In genomic region chr2:39094717-39095363, GRCh38 we compare ENCODE assay signal across 8 cellular contexts. TPM values are rescaled to one million over a fixed set of nuclear protein-coding genes. Genes with fewer than 3 reads are reported as not detected.
DNase-seq lines count a peak whose midpoint lies in the region; ATAC-seq and TF ChIP-seq lines count a peak whose summit lies in the region.

No MANE protein-coding gene starts in this region.

- H3K27me3 Mint-ChIP-seq in activated T-helper 1 cell treated with anti-CD3 and anti-CD28 coated beads, Interleukin-12 subunit alpha, Interleukin-12 subunit beta, Interleukin-2, Interleukin-4 antibody, amounts not matched to agents 30 ng/mL and 10 ng/mL and 1 ng/mL, durations not matched to agents 14 hours and 24 hours and 36 hours (ENCODE audit: insufficient read depth): no peaks in the 10 kb centered on the region

- intact Hi-C loops in activated T-helper 1 cell treated with anti-CD3 and anti-CD28 coated beads, Interleukin-12 subunit alpha, Interleukin-12 subunit beta, Interleukin-2, Interleukin-4 antibody, amounts not matched to agents 30 ng/mL and 10 ng/mL and 1 ng/mL, durations not matched to agents 14 hours and 24 hours and 36 hours (cut with micrococcal nuclease): loop anchor here (1.0 to 5.0 kb wide), 3 partner anchors 8 to 32 kb away; no protein-coding TSS in a partner anchor
- intact Hi-C loops in posterior cingulate gyrus (cut with DNase I): no loop called here

- TF ChIP-seq CTCF in AG10803 (conservative IDR thresholded peaks at IDR 0.05; ENCODE audit: low read length): no peak

- H3K4me3 ChIP-seq in AG10803 (ENCODE audit: low read length): no peak overlapping the region

- no peak overlapping the region for H3K4me3 Mint-ChIP-seq in activated T-helper 1 cell treated with anti-CD3 and anti-CD28 coated beads, Interleukin-12 subunit alpha, Interleukin-12 subunit beta, Interleukin-2, Interleukin-4 antibody, amounts not matched to agents 30 ng/mL and 10 ng/mL and 1 ng/mL, durations not matched to agents 14 hours and 24 hours and 36 hours

- peak overlapping the region; percentile 88 for H3K27ac Mint-ChIP-seq in activated T-helper 1 cell treated with anti-CD3 and anti-CD28 coated beads, Interleukin-12 subunit alpha, Interleukin-12 subunit beta, Interleukin-2, Interleukin-4 antibody, amounts not matched to agents 30 ng/mL and 10 ng/mL and 1 ng/mL, durations not matched to agents 14 hours and 24 hours and 36 hours

- peaks cover 32% of the 10 kb centered on the region for H3K36me3 Mint-ChIP-seq in activated T-helper 1 cell treated with anti-CD3 and anti-CD28 coated beads, Interleukin-12 subunit alpha, Interleukin-12 subunit beta, Interleukin-2, Interleukin-4 antibody, amounts not matched to agents 30 ng/mL and 10 ng/mL and 1 ng/mL, durations not matched to agents 14 hours and 24 hours and 36 hours (ENCODE audit: low read depth)

- peaks cover 64% of the 10 kb centered on the region for H3K4me1 Mint-ChIP-seq in activated T-helper 1 cell treated with anti-CD3 and anti-CD28 coated beads, Interleukin-12 subunit alpha, Interleukin-12 subunit beta, Interleukin-2, Interleukin-4 antibody, amounts not matched to agents 30 ng/mL and 10 ng/mL and 1 ng/mL, durations not matched to agents 14 hours and 24 hours and 36 hours (ENCODE audit: low read depth)

- ATAC-seq in GM19328 (IDR thresholded peaks at IDR 0.05; ENCODE audit: unreplicated experiment) (peak; percentile 83), HG03103 (IDR thresholded peaks at IDR 0.05; ENCODE audit: low read depth, unreplicated experiment) (peak; percentile 82)

- DNase-seq in AG10803 (ENCODE audit: low read depth): peak; percentile 77
- DNase-seq in activated T-helper 1 cell treated with anti-CD3 and anti-CD28 coated beads, Interleukin-12 subunit alpha, Interleukin-12 subunit beta, Interleukin-2, Interleukin-4 antibody, amounts not matched to agents 30 ng/mL and 10 ng/mL and 1 ng/mL, durations not matched to agents 14 hours and 24 hours and 36 hours (ENCODE audit: low spot score): no peak
- DNase-seq in stimulated activated naive CD4-positive, alpha-beta T cell treated with Interleukin-2 at 50 U/mL for 16 hours (lab: John Stamatoyannopoulos, UW): no peak
- DNase-seq in posterior cingulate gyrus: no peak
- DNase-seq in glomerular visceral epithelial cell (ENCODE audit: extremely low spot score): no peak
- no peak for DNase-seq in GOT3 (lab: John Stamatoyannopoulos, UW)

- no peaks in the 10 kb centered on the region for H3K9me3 Mint-ChIP-seq in activated T-helper 1 cell treated with anti-CD3 and anti-CD28 coated beads, Interleukin-12 subunit alpha, Interleukin-12 subunit beta, Interleukin-2, Interleukin-4 antibody, amounts not matched to agents 30 ng/mL and 10 ng/mL and 1 ng/mL, durations not matched to agents 14 hours and 24 hours and 36 hours

RNA-seq across cellular contexts. Expression of gene SOS1, which starts 26.0 kb away (rescaled TPM):
- 55.1 and 61.0 TPM in 2 replicates for total RNA-seq in activated T-helper 1 cell treated with anti-CD3 and anti-CD28 coated beads, Interleukin-12 subunit alpha, Interleukin-12 subunit beta, Interleukin-2, Interleukin-4 antibody, amounts not matched to agents 30 ng/mL and 10 ng/mL and 1 ng/mL, durations not matched to agents 14 hours and 24 hours and 36 hours
